9 cellular contexts compared by ENCODE assay signal in the genomic region with DNA sequence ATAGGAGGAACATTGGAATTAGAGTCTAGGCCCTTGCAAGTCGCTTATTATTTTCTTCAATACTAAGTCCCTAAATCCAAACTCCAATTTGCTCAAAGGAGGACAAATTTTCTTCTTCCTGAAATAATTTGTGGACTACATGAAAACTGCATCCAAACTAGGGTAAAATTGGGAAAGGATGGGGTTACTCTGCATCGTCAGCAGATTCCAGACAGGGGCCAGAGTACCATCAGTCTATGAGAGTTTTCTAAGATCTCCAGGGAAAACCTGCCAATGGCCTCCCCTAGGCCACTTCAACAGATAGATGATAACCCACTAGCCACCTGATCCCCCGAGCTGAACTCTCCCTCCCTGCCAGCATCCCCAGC. TPM values are rescaled to one million over a fixed set of nuclear protein-coding genes. Genes with fewer than 3 reads are reported as not detected.
DNase-seq lines count a peak whose midpoint lies in the region; ATAC-seq, FAIRE-seq and TF ChIP-seq lines count a peak whose summit lies in the region.
"Had no signal": no experiment of that assay in that cellular context is flagged by ENCODE, and none has a peak within 500 bp of the region (broad histone marks: within the 10 kb centered on the region; RNA-seq: fewer than 3 reads in every experiment).

No MANE protein-coding gene starts in this region.

- H3K4me3 ChIP-seq in H7 (ENCODE audit: insufficient read depth, low read depth, low read length): peak overlapping the region; percentile 68
- H3K4me3 ChIP-seq in SJCRH30: peak overlapping the region; percentile 90
- peak overlapping the region; percentile 27 to 58 for H3K4me3 ChIP-seq in gastroesophageal sphincter
- peak overlapping the region; percentile 31 to 52 (median 46) for H3K4me3 ChIP-seq in sigmoid colon

- peaks cover 54% of the 10 kb centered on the region for H3K27me3 ChIP-seq in H7 (ENCODE audit: control insufficient read depth, insufficient read depth, low read length)
- H3K27me3 ChIP-seq in SJCRH30: no peaks in the 10 kb centered on the region
- H3K27me3 ChIP-seq in gastroesophageal sphincter: peaks cover 74% of the 10 kb centered on the region
- peaks cover 10 to 49% (median 17%) of the 10 kb centered on the region in 3 donors for H3K27me3 ChIP-seq in sigmoid colon

- intact Hi-C loops in sigmoid colon (cut with DNase I): no loop called here

- no peak for TF ChIP-seq EP300 in gastroesophageal sphincter (IDR thresholded peaks at IDR 0.05)
- TF ChIP-seq EP300 in sigmoid colon (IDR thresholded peaks at IDR 0.05): no peak

- 83 to 100% methylated on average over 1 to 2 of the region's 3 CpGs for WGBS in gastroesophageal sphincter (ENCODE audit: low coverage in 1 of 2), 2 donors
- WGBS in sigmoid colon, 2 donors: 68 to 73% methylated on average over 3 of the region's 3 CpGs

- TF ChIP-seq POLR2A in gastroesophageal sphincter (IDR thresholded peaks at IDR 0.05): no peak
- no peak for TF ChIP-seq POLR2A in sigmoid colon (IDR thresholded peaks at IDR 0.05)

- H3K4me1 ChIP-seq in SJCRH30: peaks cover 64% of the 10 kb centered on the region
- peaks cover 0 to 14% (median 0%) of the 10 kb centered on the region in 3 donors for H3K4me1 ChIP-seq in gastroesophageal sphincter
- no peaks in the 10 kb centered on the region for H3K4me1 ChIP-seq in sigmoid colon
- H3K4me1 ChIP-seq: foreskin keratinocyte had no signal

- no peak for FAIRE-seq in HTR-8/SVneo (lab: Jason Lieb, UNC)

- TF ChIP-seq CTCF in gastroesophageal sphincter (IDR thresholded peaks at IDR 0.05) (no peak), sigmoid colon (IDR thresholded peaks at IDR 0.05) (no peak)

- ATAC-seq in gastroesophageal sphincter (no peak), HG03139 (IDR thresholded peaks at IDR 0.05; ENCODE audit: unreplicated experiment) (no peak), HG03095 (IDR thresholded peaks at IDR 0.05; ENCODE audit: unreplicated experiment) (no peak)

- DNase-seq in H7: no peak
- DNase-seq in SJCRH30: no peak
- no peak for DNase-seq in sigmoid colon
- no peak for DNase-seq in NCI-H1436 treated with DMSO at 0.1 percent for 48 hours (lab: John Stamatoyannopoulos, UW)
- no peak for DNase-seq in HTR-8/SVneo (ENCODE audit: insufficient read length, low spot score)
- DNase-seq: foreskin keratinocyte had no signal

- no peaks in the 10 kb centered on the region for H3K36me3 ChIP-seq in H7 (replicated peaks; ENCODE audit: control insufficient read depth, insufficient read depth, low read length)
- H3K36me3 ChIP-seq in SJCRH30: peaks cover 2% of the 10 kb centered on the region; the same call in 1 of the 2 replicates
- H3K36me3 ChIP-seq in gastroesophageal sphincter: no peaks in the 10 kb centered on the region
- no peaks in the 10 kb centered on the region for H3K36me3 ChIP-seq in sigmoid colon

- H3K9me3 ChIP-seq in SJCRH30 (replicated peaks): no peaks in the 10 kb centered on the region
- H3K9me3 ChIP-seq in gastroesophageal sphincter: no peaks in the 10 kb centered on the region
- no peaks in the 10 kb centered on the region for H3K9me3 ChIP-seq in sigmoid colon

- H3K27ac ChIP-seq in SJCRH30: peak overlapping the region; percentile 89
- H3K27ac ChIP-seq in gastroesophageal sphincter: peak overlapping the region in 3 of 4 donors; percentile 68 to 82 (median 73)
- peak overlapping the region; percentile 63 to 68 (median 68) for H3K27ac ChIP-seq in sigmoid colon
- H3K27ac ChIP-seq: foreskin keratinocyte had no signal

RNA-seq across cellular contexts. Expression of a gene that starts 0.5 kb away (rescaled TPM):
- total RNA-seq in H7 (2014; rRNA removed; shearing (Covaris generic)): 0.63 and 0.94 TPM in 2 replicates
- 61.9 and 66.5 TPM in 2 replicates for total RNA-seq in SJCRH30 (2014; rRNA removed; shearing (Covaris generic))
- 1 to 10 TPM; 3.0 to 8.4 (median 6.0) TPM for total RNA-seq in gastroesophageal sphincter
- total RNA-seq in sigmoid colon: 10 to 100 TPM in 1 of 4 donors, 1 to 10 TPM in 3; 1.6 to 14.7 (median 4.0) TPM
- polyA plus RNA-seq in sigmoid colon: 1 to 10 TPM in 2 of 3 donors, under 1 TPM in 1; 0.92 to 2.5 (median 1.2) TPM
- total RNA-seq: foreskin keratinocyte had no signal

RNA-seq across cellular contexts. Expression of a gene that starts 33.0 kb away (rescaled TPM):
- total RNA-seq in H7 (2014; rRNA removed; shearing (Covaris generic)): not detected in 2 replicates
- 0.12 TPM in 1 of 2 replicates, not detected in the other for total RNA-seq in SJCRH30 (2014; rRNA removed; shearing (Covaris generic))
- total RNA-seq in gastroesophageal sphincter (1 to 10 TPM in 1 of 4 donors, not detected in 3; 1.1 TPM), sigmoid colon (not detected)
- under 1 TPM in 1 of 3 donors, not detected in 2; 0.06 TPM for polyA plus RNA-seq in sigmoid colon
- total RNA-seq: foreskin keratinocyte had no signal
- polyA plus RNA-seq: foreskin keratinocyte had no signal

RNA-seq across cellular contexts. Expression of a gene that starts 52.3 kb away (rescaled TPM):
- not detected in 2 replicates for total RNA-seq in H7 (2014; rRNA removed; shearing (Covaris generic))
- 0.42 and 0.53 TPM in 2 replicates for total RNA-seq in SJCRH30 (2014; rRNA removed; shearing (Covaris generic))
- total RNA-seq in gastroesophageal sphincter: 1 to 10 TPM in 1 of 4 donors, under 1 TPM in 1, not detected in 2; 0.17 to 1.8 TPM
- 1 to 10 TPM in 2 of 4 donors, under 1 TPM in 2; 0.16 to 1.1 (median 0.95) TPM for total RNA-seq in sigmoid colon
- under 1 TPM in 1 of 3 donors, not detected in 2; 0.57 TPM for polyA plus RNA-seq in sigmoid colon
- total RNA-seq: foreskin keratinocyte had no signal
- polyA plus RNA-seq: foreskin keratinocyte had no signal
